In genomic region chr11:18222814-18223421, GRCh38 we compare ENCODE assay signal across 2 cellular contexts.
TF ChIP-seq lines count a peak whose summit lies in the region.

No MANE protein-coding gene starts in this region.

TF ChIP-seq in GM12891, 5 proteins besides CTCF, POLR2A, EP300 and RAD21:
- TF ChIP-seq POLR2AphosphoS5 (IDR thresholded peaks at IDR 0.05; ENCODE audit: low read depth, low read length) (no peak), SPI1 (IDR thresholded peaks at IDR 0.05; ENCODE audit: low read depth, low read length) (peak; percentile 63)
TF ChIP-seq in GM12891: peak in this region for 1.

TF ChIP-seq in K562, 482 proteins besides CTCF, POLR2A, EP300 and RAD21:
- TF ChIP-seq, protein P1, sequence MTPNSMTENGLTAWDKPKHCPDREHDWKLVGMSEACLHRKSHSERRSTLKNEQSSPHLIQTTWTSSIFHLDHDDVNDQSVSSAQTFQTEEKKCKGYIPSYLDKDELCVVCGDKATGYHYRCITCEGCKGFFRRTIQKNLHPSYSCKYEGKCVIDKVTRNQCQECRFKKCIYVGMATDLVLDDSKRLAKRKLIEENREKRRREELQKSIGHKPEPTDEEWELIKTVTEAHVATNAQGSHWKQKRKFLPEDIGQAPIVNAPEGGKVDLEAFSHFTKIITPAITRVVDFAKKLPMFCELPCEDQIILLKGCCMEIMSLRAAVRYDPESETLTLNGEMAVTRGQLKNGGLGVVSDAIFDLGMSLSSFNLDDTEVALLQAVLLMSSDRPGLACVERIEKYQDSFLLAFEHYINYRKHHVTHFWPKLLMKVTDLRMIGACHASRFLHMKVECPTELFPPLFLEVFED (CRISPR knock-in tag; conservative IDR thresholded peaks at IDR 0.05), result 0 out of 2 replicates have a peak, but pooled peaks have one; percentile 12
- TF ChIP-seq NR2F6 (CRISPR knock-in tag; IDR thresholded peaks at IDR 0.05) (no peak), SPI1 (IDR thresholded peaks at IDR 0.05; ENCODE audit: borderline replicate concordance, low read depth, low read length) (peak; percentile 59; the same call in 1 of the 2 replicates)
